In the genomic region with DNA sequence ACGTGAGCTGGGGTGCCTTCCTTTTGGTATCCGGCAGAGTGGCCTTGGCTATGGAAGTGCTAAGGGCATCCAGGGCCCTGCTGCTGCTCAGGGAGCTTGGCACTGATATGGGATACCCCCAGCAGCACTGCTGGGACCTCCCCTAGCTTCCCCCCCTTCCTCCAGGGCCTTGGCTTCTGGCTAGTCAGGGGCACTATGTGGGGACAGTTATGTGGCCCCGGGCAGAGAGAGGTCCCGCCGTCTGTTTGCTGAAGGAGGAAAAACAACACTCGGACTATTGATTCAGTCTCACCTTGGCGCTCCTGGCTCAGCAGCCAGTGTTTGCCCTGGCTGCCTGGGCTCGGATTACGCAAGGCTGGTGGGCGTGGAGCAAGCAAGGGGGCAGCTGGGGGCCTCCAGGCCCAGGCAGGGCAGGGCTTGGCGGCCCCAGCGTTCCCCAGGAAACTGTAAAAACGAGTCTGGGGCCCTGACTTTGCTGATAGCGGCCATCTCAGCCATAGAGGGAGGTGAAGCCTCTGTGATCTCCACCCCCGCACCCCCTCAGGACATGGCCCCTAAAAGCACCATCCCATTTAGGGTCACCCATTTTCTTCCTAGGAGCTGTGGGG, we compare ENCODE assay signal across 9 cellular contexts. TPM values are rescaled to one million over a fixed set of nuclear protein-coding genes. Genes with fewer than 3 reads are reported as not detected.
DNase-seq lines count a peak whose midpoint lies in the region; ATAC-seq and TF ChIP-seq lines count a peak whose summit lies in the region.
"Had no signal": no experiment of that assay in that cellular context is flagged by ENCODE, and none has a peak within 500 bp of the region (broad histone marks: within the 10 kb centered on the region; RNA-seq: fewer than 3 reads in every experiment).

No MANE protein-coding gene starts in this region.

- peak overlapping the region; percentile 98 to 99 for H3K27ac Mint-ChIP-seq in activated naive CD4-positive, alpha-beta T cell treated with anti-CD3 and anti-CD28 coated beads, Interleukin-2, amount 50 U/mL, for 72 hours

- TF ChIP-seq POLR2A in heart left ventricle (IDR thresholded peaks at IDR 0.05): no peak
- no peak for TF ChIP-seq POLR2A in testis (IDR thresholded peaks at IDR 0.05)

- peak overlapping the region in 10 of 12 donors; percentile 24 to 100 (median 97) for H3K27ac ChIP-seq in heart left ventricle
- H3K27ac ChIP-seq in upper lobe of right lung: peak overlapping the region; percentile 45
- no peak overlapping the region for H3K27ac ChIP-seq in testis
- H3K27ac ChIP-seq: KMS-11 had no signal

- H3K4me1 ChIP-seq in heart left ventricle (peaks cover 13 to 46% (median 40%) of the 10 kb centered on the region in 12 donors), upper lobe of right lung (peaks cover 42% of the 10 kb centered on the region), testis (peaks cover 29% of the 10 kb centered on the region)

- DNase-seq in heart left ventricle (no peak), left ventricle myocardium superior (no peak), left kidney (ENCODE audit: low read depth, low spot score) (peak; percentile 93), upper lobe of right lung (peak; percentile 92), testis (no peak), cortex of kidney (lab: John Stamatoyannopoulos, UW) (no peak)
- DNase-seq in activated naive CD4-positive, alpha-beta T cell treated with anti-CD3 and anti-CD28 coated beads, Interleukin-2, amount 50 U/mL, for 72 hours (ENCODE audit: low spot score in 2 of 2): no peak
- DNase-seq in activated CD8-positive, alpha-beta memory T cell treated with anti-CD3 and anti-CD28 coated beads, Interleukin-2, amount 50 U/mL, for 48 hours: no peak

- H3K36me3 ChIP-seq in heart left ventricle: peaks cover 0 to 40% (median 36%) of the 10 kb centered on the region in 9 donors
- peaks cover 37% of the 10 kb centered on the region for H3K36me3 ChIP-seq in upper lobe of right lung
- H3K36me3 ChIP-seq in testis (ENCODE audit: low read depth, missing control alignments): no peaks in the 10 kb centered on the region

- H3K27me3 ChIP-seq in heart left ventricle (no peaks in the 10 kb centered on the region), upper lobe of right lung (no peaks in the 10 kb centered on the region), testis (no peaks in the 10 kb centered on the region)

- peak overlapping the region in 5 of 12 donors; percentile 80 to 91 (median 86) for H3K4me3 ChIP-seq in heart left ventricle
- peak overlapping the region; percentile 85 for H3K4me3 ChIP-seq in upper lobe of right lung
- no peak overlapping the region for H3K4me3 ChIP-seq in testis

- peaks cover 68 to 75% of the 10 kb centered on the region in 2 donors for H3K36me3 Mint-ChIP-seq in activated naive CD4-positive, alpha-beta T cell treated with anti-CD3 and anti-CD28 coated beads, Interleukin-2, amount 50 U/mL, for 72 hours

- intact Hi-C loops in heart left ventricle (cut with DNase I): loop anchor here in 5 of 10 donors (5.0 kb wide), 3 partner anchors 57 to 157 kb away; partner anchors contain the start of genes BLM (in 2 of the 5) and HDDC3 (in 2 of the 5)
- intact Hi-C loops in left ventricle myocardium superior (cut with micrococcal nuclease): no loop called here
- intact Hi-C loops in upper lobe of right lung (cut with DNase I): loop anchor here (10.0 kb wide), 1 partner anchor 159 kb away; the partner anchor contains the start of gene BLM
- intact Hi-C loops in testis (cut with DNase I; ENCODE audit: low total_unique reads): no loop called here

- ATAC-seq in heart left ventricle (no peak), left ventricle myocardium superior (no peak), upper lobe of right lung (peak; percentile 52)
- ATAC-seq in activated naive CD4-positive, alpha-beta T cell treated with anti-CD3 and anti-CD28 coated beads, Interleukin-2, amount 50 U/mL, for 72 hours: no peak

- no peaks in the 10 kb centered on the region for H3K9me3 Mint-ChIP-seq in activated naive CD4-positive, alpha-beta T cell treated with anti-CD3 and anti-CD28 coated beads, Interleukin-2, amount 50 U/mL, for 72 hours

- TF ChIP-seq CTCF in heart left ventricle (IDR thresholded peaks at IDR 0.05) (no peak), upper lobe of right lung (IDR thresholded peaks at IDR 0.05) (no peak), testis (IDR thresholded peaks at IDR 0.05) (no peak)

- H3K9me3 ChIP-seq in heart left ventricle (no peaks in the 10 kb centered on the region), upper lobe of right lung (no peaks in the 10 kb centered on the region), testis (no peaks in the 10 kb centered on the region)

- WGBS in heart left ventricle, 4 donors: 56 to 67% (median 59%) methylated on average over 12 to 15 of the region's 15 CpGs
- WGBS in testis, 2 donors: 63 to 73% methylated on average over 14 to 15 of the region's 15 CpGs

RNA-seq across cellular contexts. Expression of gene FURIN, which starts 5.7 kb away (rescaled TPM):
- total RNA-seq in heart left ventricle (100 to 1,000 TPM in 2 of 9 donors, 10 to 100 TPM in 7; 38.7 to 122 (median 64.8) TPM), left ventricle myocardium superior (49.9 TPM), upper lobe of right lung (104 TPM), testis (10 to 100 TPM; 23.1 to 32.1 TPM)
- polyA plus RNA-seq in heart left ventricle (100 to 1,000 TPM in 1 of 2 donors, 10 to 100 TPM in 1; 37.2 to 174 TPM), testis (ENCODE audit: insufficient read depth, low read depth, low replicate concordance) (21.5 TPM)
- 100 to 1,000 TPM; 381 to 721 TPM for total RNA-seq in activated naive CD4-positive, alpha-beta T cell treated with anti-CD3 and anti-CD28 coated beads, Interleukin-2, amount 50 U/mL, for 72 hours

RNA-seq across cellular contexts. Expression of gene FES, which starts 10.2 kb away (rescaled TPM):
- total RNA-seq in heart left ventricle: 10 to 100 TPM; 10.7 to 37.5 (median 15.9) TPM
- 10 to 100 TPM; 15.6 to 16.4 TPM for polyA plus RNA-seq in heart left ventricle
- 15.4 TPM for total RNA-seq in left ventricle myocardium superior
- total RNA-seq in activated naive CD4-positive, alpha-beta T cell treated with anti-CD3 and anti-CD28 coated beads, Interleukin-2, amount 50 U/mL, for 72 hours: 10 to 100 TPM; 83.9 to 91.4 TPM
- total RNA-seq in upper lobe of right lung: 48.0 TPM
- total RNA-seq in testis: 10 to 100 TPM; 18.6 to 23.1 TPM
- 14.4 TPM for polyA plus RNA-seq in testis (ENCODE audit: insufficient read depth, low read depth, low replicate concordance)

RNA-seq across cellular contexts. Expression of gene MAN2A2, which starts 29.0 kb away (rescaled TPM):
- total RNA-seq in heart left ventricle (100 to 1,000 TPM in 3 of 9 donors, 10 to 100 TPM in 6; 62.2 to 145 (median 89.0) TPM), left ventricle myocardium superior (146 TPM), upper lobe of right lung (94.0 TPM), testis (100 to 1,000 TPM; 128 to 151 TPM)
- polyA plus RNA-seq in heart left ventricle (10 to 100 TPM; 38.7 to 42.3 TPM), testis (ENCODE audit: insufficient read depth, low read depth, low replicate concordance) (101 TPM)
- total RNA-seq in activated naive CD4-positive, alpha-beta T cell treated with anti-CD3 and anti-CD28 coated beads, Interleukin-2, amount 50 U/mL, for 72 hours: 100 to 1,000 TPM in 1 of 2 donors, 10 to 100 TPM in 1; 99.8 to 225 TPM

RNA-seq across cellular contexts. Expression of gene HDDC3, which starts 58.2 kb away (rescaled TPM):
- total RNA-seq in heart left ventricle: 10 to 100 TPM; 10.9 to 19.9 (median 15.2) TPM
- 10 to 100 TPM; 13.9 to 16.8 TPM for polyA plus RNA-seq in heart left ventricle
- 15.0 TPM for total RNA-seq in left ventricle myocardium superior
- 10 to 100 TPM; 18.9 to 32.4 TPM for total RNA-seq in activated naive CD4-positive, alpha-beta T cell treated with anti-CD3 and anti-CD28 coated beads, Interleukin-2, amount 50 U/mL, for 72 hours
- 12.4 TPM for total RNA-seq in upper lobe of right lung
- 10 to 100 TPM; 16.7 to 18.3 TPM for total RNA-seq in testis
- 12.1 TPM for polyA plus RNA-seq in testis (ENCODE audit: insufficient read depth, low read depth, low replicate concordance)

Comparison
In these comparisons a context has a peak if more than half of its experiments do, and no peak if none do; other contexts are left out.
1. DNase-seq: peak in left kidney (single experiment) and upper lobe of right lung (single experiment); none in heart left ventricle (0 of 5), left ventricle myocardium superior (single experiment), activated naive CD4-positive, alpha-beta T cell treated with anti-CD3 and anti-CD28 coated beads, Interleukin-2, amount 50 U/mL, for 72 hours (0 of 2), activated CD8-positive, alpha-beta memory T cell treated with anti-CD3 and anti-CD28 coated beads, Interleukin-2, amount 50 U/mL, for 48 hours (single experiment), testis (single experiment) and cortex of kidney (single experiment).
2. H3K27ac ChIP-seq: peak in heart left ventricle (10 of 12) and upper lobe of right lung (single experiment); none in testis (0 of 2).